ENCODE assay signal across 11 cellular contexts in the genomic region with DNA sequence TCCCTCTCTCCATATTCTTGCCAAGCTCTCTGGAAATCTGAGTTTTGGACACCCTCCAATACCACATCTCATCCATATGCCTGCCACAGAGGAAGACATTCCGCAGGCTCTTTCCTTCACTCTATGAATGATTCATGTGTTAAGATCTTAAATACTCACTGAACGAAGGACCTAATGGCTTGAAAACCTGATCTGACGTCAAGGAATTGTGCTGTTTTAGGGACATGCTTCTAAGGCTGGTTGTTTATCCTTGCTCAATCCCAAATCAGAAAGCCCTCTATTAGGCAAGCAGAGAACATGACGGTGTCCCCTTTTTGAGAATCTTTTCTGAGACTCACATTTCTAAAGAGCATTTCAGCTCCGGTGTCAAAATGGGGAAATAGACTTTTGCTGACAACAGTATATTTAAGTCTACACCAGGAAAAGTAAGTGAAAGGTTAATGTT.
DNase-seq lines count a peak whose midpoint lies in the region; ATAC-seq, FAIRE-seq and TF ChIP-seq lines count a peak whose summit lies in the region.
"Had no signal": no experiment of that assay in that cellular context is flagged by ENCODE, and none has a peak within 500 bp of the region (broad histone marks: within the 10 kb centered on the region; RNA-seq: fewer than 3 reads in every experiment).

No MANE protein-coding gene starts in this region.

- H3K27me3 ChIP-seq in HCT116 (ENCODE audit: insufficient read depth, low read length) (no peaks in the 10 kb centered on the region), astrocyte (ENCODE audit: insufficient read depth, low read length) (no peaks in the 10 kb centered on the region)

- H3K27me3 Mint-ChIP-seq in astrocyte (ENCODE audit: low read depth, unreplicated experiment) (no peaks in the 10 kb centered on the region), endothelial cell (ENCODE audit: unreplicated experiment) (no peaks in the 10 kb centered on the region)

- H3K27ac ChIP-seq in HCT116 (ENCODE audit: low read depth, low read length): no peak overlapping the region
- H3K27ac ChIP-seq in astrocyte (ENCODE audit: low read depth, low read length): peak overlapping the region; percentile 86

- no peak for TF ChIP-seq POLR2A in HCT116 (IDR thresholded peaks at IDR 0.05; ENCODE audit: borderline replicate concordance, extremely low read depth, insufficient read depth, insufficient read length)

- H3K36me3 ChIP-seq in HCT116 (ENCODE audit: control insufficient read depth in 1 of 2, insufficient read depth in 2 of 2, low read length in 2 of 2) (no peaks in the 10 kb centered on the region), astrocyte (ENCODE audit: insufficient read depth, low read length) (no peaks in the 10 kb centered on the region)

- H3K4me2 ChIP-seq in HCT116 (ENCODE audit: low read length) (no peak overlapping the region), astrocyte (ENCODE audit: low read length) (peak overlapping the region; percentile 73)

- no peaks in the 10 kb centered on the region for H3K9me2 ChIP-seq in HCT116 (ENCODE audit: insufficient read depth)

- RAD21 ChIA-PET in HCT116 (lab: Charles Lee; ENCODE audit: low non-redundant PET in 1 of 2, low total read pairs in 2 of 2, uncharacterized antibody in 2 of 2, unreplicated experiment in 2 of 2): no interaction called here

- H3K4me3 ChIP-seq in HCT116 (replicated peaks in 1 of 2; ENCODE audit: low read depth in 1 of 2, low read length in 2 of 2) (no peak overlapping the region), astrocyte (ENCODE audit: insufficient read depth, low read depth, low read length) (no peak overlapping the region)

- CTCF ChIA-PET in HCT116 (lab: Charles Lee): no interaction called here

- H2AFZ ChIP-seq in HCT116 (ENCODE audit: low read depth, low read length, poor library complexity, severe bottlenecking): peak overlapping the region; percentile 78
- no peak overlapping the region for H2AFZ ChIP-seq in astrocyte (ENCODE audit: low read depth, low read length)

- ATAC-seq in HCT116: no peak
- peak; percentile 78 to 95 for ATAC-seq in left cardiac atrium
- no peak for ATAC-seq in GM21423 (IDR thresholded peaks at IDR 0.05; ENCODE audit: unreplicated experiment)
- no peak for ATAC-seq in GM18858 (IDR thresholded peaks at IDR 0.05; ENCODE audit: unreplicated experiment)
- ATAC-seq: left lobe of liver had no signal

- H3K9me3 Mint-ChIP-seq in astrocyte (ENCODE audit: unreplicated experiment) (no peaks in the 10 kb centered on the region), endothelial cell (ENCODE audit: unreplicated experiment) (no peaks in the 10 kb centered on the region)
- H3K9me3 Mint-ChIP-seq: activated T-helper 1 cell treated with anti-CD3 and anti-CD28 coated beads, Interleukin-12 subunit alpha, Interleukin-12 subunit beta, Interleukin-2, Interleukin-4 antibody, amounts not matched to agents 30 ng/mL and 10 ng/mL and 1 ng/mL, durations not matched to agents 14 hours and 24 hours and 36 hours had no signal

- H3K9ac ChIP-seq in HCT116 (ENCODE audit: low read length) (no peak overlapping the region), astrocyte (ENCODE audit: low read length) (peak overlapping the region; percentile 67)

- H3K36me3 Mint-ChIP-seq in astrocyte (ENCODE audit: low read depth, unreplicated experiment): no peaks in the 10 kb centered on the region
- no peaks in the 10 kb centered on the region for H3K36me3 Mint-ChIP-seq in endothelial cell (ENCODE audit: low read depth, unreplicated experiment)

- H3K79me2 ChIP-seq in HCT116 (ENCODE audit: insufficient read depth, low read length): no peaks in the 10 kb centered on the region
- H3K79me2 ChIP-seq in astrocyte (ENCODE audit: insufficient read depth, low read length): no peaks in the 10 kb centered on the region

- TF ChIP-seq RAD21 in HCT116 (IDR thresholded peaks at IDR 0.05; ENCODE audit: low read depth): no peak

- POLR2A ChIA-PET in HCT116 (lab: Charles Lee): no interaction called here

- H4K20me1 ChIP-seq in HCT116 (ENCODE audit: insufficient read depth) (no peaks in the 10 kb centered on the region), astrocyte (ENCODE audit: insufficient read depth, low read length) (no peaks in the 10 kb centered on the region)

- H3K4me1 Mint-ChIP-seq in astrocyte (ENCODE audit: low read depth, unreplicated experiment): peaks cover 10% of the 10 kb centered on the region
- H3K4me1 Mint-ChIP-seq in endothelial cell (ENCODE audit: unreplicated experiment): no peaks in the 10 kb centered on the region

- H3K4me3 Mint-ChIP-seq in astrocyte (ENCODE audit: unreplicated experiment) (no peak overlapping the region), endothelial cell (ENCODE audit: unreplicated experiment) (no peak overlapping the region)
- H3K4me3 Mint-ChIP-seq: activated T-helper 1 cell treated with anti-CD3 and anti-CD28 coated beads, Interleukin-12 subunit alpha, Interleukin-12 subunit beta, Interleukin-2, Interleukin-4 antibody, amounts not matched to agents 30 ng/mL and 10 ng/mL and 1 ng/mL, durations not matched to agents 14 hours and 24 hours and 36 hours had no signal

- intact Hi-C loops in HCT116 (cut with micrococcal nuclease): no loop called here
- intact Hi-C loops in left cardiac atrium (cut with DNase I): no loop called here

- DNase-seq in HCT116 (ENCODE audit: low read depth, low spot score) (no peak), astrocyte (ENCODE audit: low read depth) (peak; percentile 100), left cardiac atrium (no peak), stromal cell of bone marrow (ENCODE audit: low read depth) (peak; percentile 99), midbrain (lab: John Stamatoyannopoulos, UW) (no peak), endothelial cell (ENCODE audit: low spot score) (no peak)

- no peaks in the 10 kb centered on the region for H3K4me1 ChIP-seq in HCT116 (ENCODE audit: control insufficient read depth in 1 of 2, insufficient read depth in 2 of 2, low read length in 2 of 2)
- peaks cover 15% of the 10 kb centered on the region for H3K4me1 ChIP-seq in astrocyte (ENCODE audit: insufficient read depth, low read length)

- H3K27ac Mint-ChIP-seq in astrocyte (ENCODE audit: unreplicated experiment) (peak overlapping the region; percentile 13), endothelial cell (ENCODE audit: unreplicated experiment) (no peak overlapping the region)
- H3K27ac Mint-ChIP-seq: activated T-helper 1 cell treated with anti-CD3 and anti-CD28 coated beads, Interleukin-12 subunit alpha, Interleukin-12 subunit beta, Interleukin-2, Interleukin-4 antibody, amounts not matched to agents 30 ng/mL and 10 ng/mL and 1 ng/mL, durations not matched to agents 14 hours and 24 hours and 36 hours had no signal

- H3K9me3 ChIP-seq in HCT116 (ENCODE audit: control insufficient read depth in 1 of 2, insufficient read depth in 1 of 2, low read depth in 1 of 2, low read length in 2 of 2) (no peaks in the 10 kb centered on the region; a peak in 1 of 4 replicates), astrocyte (ENCODE audit: insufficient read depth, low read depth, low read length) (no peaks in the 10 kb centered on the region)

- peak; percentile 99 for FAIRE-seq in astrocyte (lab: Jason Lieb, UNC)
- FAIRE-seq: GM12892 had no signal

- BruUV-seq in HCT116 (replicated peaks; lab: Mats Ljungman, UMichigan): no TSS peak

- TF ChIP-seq CTCF in HCT116 (IDR thresholded peaks at IDR 0.05 in 2 of 3, conservative IDR thresholded peaks at IDR 0.05 in 1 of 3; ENCODE audit: borderline replicate concordance in 1 of 3, insufficient read depth in 1 of 3, low read depth in 2 of 3, low read length in 2 of 3): no peak
- no peak for TF ChIP-seq CTCF in astrocyte (IDR thresholded peaks at IDR 0.05; ENCODE audit: insufficient read depth, low read depth, low read length)
- no peak for TF ChIP-seq CTCF in endothelial cell (IDR thresholded peaks at IDR 0.05; ENCODE audit: unreplicated experiment)

TF ChIP-seq in HCT116, 20 proteins besides CTCF, POLR2A, EP300 and RAD21 (continues in another document):
- TF ChIP-seq TCF7L2 (IDR thresholded peaks at IDR 0.05; ENCODE audit: borderline replicate concordance, extremely low read depth, insufficient read depth, insufficient read length) (no peak), SP1 (IDR thresholded peaks at IDR 0.05; ENCODE audit: low read depth) (no peak), ZFX (IDR thresholded peaks at IDR 0.05) (no peak), SRF (IDR thresholded peaks at IDR 0.05; ENCODE audit: low read depth) (no peak), MAX (IDR thresholded peaks at IDR 0.05) (no peak), FOSL1 (IDR thresholded peaks at IDR 0.05; ENCODE audit: low read depth) (no peak), POLR2AphosphoS5 (IDR thresholded peaks at IDR 0.05; ENCODE audit: low read depth, low read length) (no peak), ELF1 (IDR thresholded peaks at IDR 0.05; ENCODE audit: borderline replicate concordance, low read depth) (no peak), JUND (IDR thresholded peaks at IDR 0.05) (no peak), ZNF274 (IDR thresholded peaks at IDR 0.05; ENCODE audit: low read depth, low read length) (no peak), EZH2 (IDR thresholded peaks at IDR 0.05) (no peak)

Comparison
In these comparisons a context has a peak if more than half of its experiments do, and no peak if none do; other contexts are left out.
1. ATAC-seq: peak in left cardiac atrium (2 of 2); none in HCT116 (single experiment), GM21423 (single experiment) and GM18858 (single experiment).
2. DNase-seq: peak in astrocyte (single experiment) and stromal cell of bone marrow (single experiment); none in HCT116 (single experiment), left cardiac atrium (single experiment), midbrain (single experiment) and endothelial cell (single experiment).